1 cellular context compared by ENCODE assay signal in genomic region chr1:62176597-62177312, GRCh38.
TF ChIP-seq lines count a peak whose summit lies in the region.

No MANE protein-coding gene starts in this region.

TF ChIP-seq in GM23338, 12 proteins besides CTCF, POLR2A, EP300 and RAD21 (continued from another document):
- TF ChIP-seq ZNF462 (CRISPR knock-in tag; IDR thresholded peaks at IDR 0.05) (no peak), EZH2phosphoT487 (IDR thresholded peaks at IDR 0.05; ENCODE audit: unreplicated experiment) (no peak)
